32 cellular contexts compared by ENCODE assay signal in the genomic region with DNA sequence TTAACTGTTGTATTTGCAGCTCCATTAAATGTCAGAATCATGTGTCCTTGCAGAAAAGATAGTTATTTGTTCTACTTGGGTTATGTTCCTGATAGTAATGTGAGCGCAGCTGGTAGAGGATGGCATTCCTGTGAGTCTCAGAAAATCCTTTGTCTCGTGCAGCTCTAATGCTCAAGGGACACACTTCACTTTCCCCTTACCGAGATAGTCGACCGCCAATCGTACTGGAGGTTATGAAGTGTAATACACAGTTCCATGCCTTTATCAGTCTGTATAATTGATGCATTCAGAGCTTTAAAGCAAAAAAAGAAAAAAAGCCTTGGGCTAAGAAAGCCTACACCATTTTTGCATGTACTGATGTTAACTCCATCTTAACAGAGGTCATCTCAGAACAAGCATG.
DNase-seq lines count a peak whose midpoint lies in the region; ATAC-seq, FAIRE-seq and TF ChIP-seq lines count a peak whose summit lies in the region.
"Had no signal": no experiment of that assay in that cellular context is flagged by ENCODE, and none has a peak within 500 bp of the region (broad histone marks: within the 10 kb centered on the region; RNA-seq: fewer than 3 reads in every experiment).

No MANE protein-coding gene starts in this region.

- no peak for TF ChIP-seq CTCF in HFFc6 (IDR thresholded peaks at IDR 0.05)

- no peak overlapping the region for H3K27ac Mint-ChIP-seq in HFFc6
- H3K27ac Mint-ChIP-seq: activated CD4-positive, alpha-beta T cell treated with anti-CD3 and anti-CD28 coated beads for 36 hours; activated CD8-positive, alpha-beta T cell treated with anti-CD3 and anti-CD28 coated beads, Interleukin-2, amount 10 ng/mL, durations not matched to agents 7 days and 5 days; activated naive CD4-positive, alpha-beta T cell treated with anti-CD3 and anti-CD28 coated beads, Interleukin-2, amount 10 ng/mL, durations not matched to agents 7 days and 5 days; activated T-helper 17 cell treated with anti-CD3 and anti-CD28 coated beads, Interleukin-2, amount 50 U/mL, for 72 hours; CD8-positive, alpha-beta T cell; stimulated activated naive CD8-positive, alpha-beta T cell treated with anti-CD3 and anti-CD28 coated beads, Interleukin-15, amount 100 ng/mL, for 72 hours had no signal

- ATAC-seq in HG02981 (IDR thresholded peaks at IDR 0.05; ENCODE audit: unreplicated experiment): no peak
- ATAC-seq: activated CD4-positive, alpha-beta T cell treated with anti-CD3 and anti-CD28 coated beads for 36 hours; activated CD8-positive, alpha-beta T cell treated with anti-CD3 and anti-CD28 coated beads, Interleukin-2, amount 10 ng/mL, durations not matched to agents 7 days and 5 days; activated T-helper 17 cell treated with anti-CD3 and anti-CD28 coated beads, Interleukin-2, amount 50 U/mL, for 72 hours; CD8-positive, alpha-beta T cell; gastroesophageal sphincter; GM12878; left lung; pancreas; stimulated activated naive CD8-positive, alpha-beta T cell treated with anti-CD3 and anti-CD28 coated beads, Interleukin-15, amount 100 ng/mL, for 72 hours had no signal

- no peaks in the 10 kb centered on the region; the same call in 1 of the 2 replicates for H3K27me3 Mint-ChIP-seq in HFFc6 (ENCODE audit: insufficient read depth)
- H3K27me3 Mint-ChIP-seq: activated CD4-positive, alpha-beta T cell treated with anti-CD3 and anti-CD28 coated beads for 36 hours; activated naive CD4-positive, alpha-beta T cell treated with anti-CD3 and anti-CD28 coated beads, Interleukin-2, amount 10 ng/mL, durations not matched to agents 7 days and 5 days; activated T-helper 17 cell treated with anti-CD3 and anti-CD28 coated beads, Interleukin-2, amount 50 U/mL, for 72 hours; stimulated activated naive CD8-positive, alpha-beta T cell treated with anti-CD3 and anti-CD28 coated beads, Interleukin-15, amount 100 ng/mL, for 72 hours had no signal

- no peak overlapping the region for H3K4me3 Mint-ChIP-seq in HFFc6
- H3K4me3 Mint-ChIP-seq: activated CD4-positive, alpha-beta T cell treated with anti-CD3 and anti-CD28 coated beads for 36 hours; activated CD8-positive, alpha-beta T cell treated with anti-CD3 and anti-CD28 coated beads, Interleukin-2, amount 10 ng/mL, durations not matched to agents 7 days and 5 days; activated naive CD4-positive, alpha-beta T cell treated with anti-CD3 and anti-CD28 coated beads, Interleukin-2, amount 10 ng/mL, durations not matched to agents 7 days and 5 days; activated T-helper 17 cell treated with anti-CD3 and anti-CD28 coated beads, Interleukin-2, amount 50 U/mL, for 72 hours; CD8-positive, alpha-beta T cell; neural crest cell; stimulated activated naive CD8-positive, alpha-beta T cell treated with anti-CD3 and anti-CD28 coated beads, Interleukin-15, amount 100 ng/mL, for 72 hours had no signal

- no peaks in the 10 kb centered on the region for H3K9me3 Mint-ChIP-seq in HFFc6
- H3K9me3 Mint-ChIP-seq: activated naive CD4-positive, alpha-beta T cell treated with anti-CD3 and anti-CD28 coated beads, Interleukin-2, amount 10 ng/mL, durations not matched to agents 7 days and 5 days; activated T-helper 17 cell treated with anti-CD3 and anti-CD28 coated beads, Interleukin-2, amount 50 U/mL, for 72 hours; CD8-positive, alpha-beta T cell; neural crest cell; stimulated activated naive CD8-positive, alpha-beta T cell treated with anti-CD3 and anti-CD28 coated beads, Interleukin-15, amount 100 ng/mL, for 72 hours had no signal

- peaks cover 30% of the 10 kb centered on the region for H3K36me3 Mint-ChIP-seq in HFFc6 (ENCODE audit: low read depth)

- peak; percentile 18 for FAIRE-seq in GM19239 (lab: Jason Lieb, UNC)
- FAIRE-seq: GM12878, HTR-8/SVneo, pancreas had no signal

- peak; percentile 57 for DNase-seq in COLO829 (ENCODE audit: low spot score)
- DNase-seq in GM19239 (ENCODE audit: insufficient read length, low spot score): no peak
- peak; percentile 60 for DNase-seq in NCI-H2227 treated with DMSO at 0.1 percent for 48 hours (lab: John Stamatoyannopoulos, UW)
- peak; percentile 7 for DNase-seq in globus pallidus (ENCODE audit: low spot score)
- no peak for DNase-seq in stimulated activated naive CD4-positive, alpha-beta T cell treated with Interleukin-2 at 50 U/mL for 16 hours (lab: John Stamatoyannopoulos, UW)
- no peak for DNase-seq in HFFc6
- DNase-seq: activated CD4-positive, alpha-beta T cell treated with anti-CD3 and anti-CD28 coated beads for 36 hours; activated CD8-positive, alpha-beta T cell treated with anti-CD3 and anti-CD28 coated beads, Interleukin-2, amount 10 ng/mL, durations not matched to agents 7 days and 5 days; activated naive CD4-positive, alpha-beta T cell treated with anti-CD3 and anti-CD28 coated beads, Interleukin-2, amount 10 ng/mL, durations not matched to agents 7 days and 5 days; BE2C; brain microvascular endothelial cell; CD8-positive, alpha-beta T cell; DMS153; dorsolateral prefrontal cortex; left lung; mesendoderm; NCI-H1048; NCI-H2081; NCI-H526; pancreas; Peyer's patch; right cardiac atrium; SHP77 treated with DMSO at 0.1 percent for 48 hours; stimulated activated CD4-positive, alpha-beta T cell treated with anti-CD3 and anti-CD28 coated beads, Interleukin-1b, Interleukin-23, amount 100 ng/mL, for 48 hours; stimulated activated naive CD8-positive, alpha-beta T cell treated with anti-CD3 and anti-CD28 coated beads, Interleukin-15, amount 100 ng/mL, for 72 hours; uterus had no signal

- H3K4me1 Mint-ChIP-seq in HFFc6 (ENCODE audit: low read depth): peaks cover 11% of the 10 kb centered on the region
- H3K4me1 Mint-ChIP-seq: activated T-helper 17 cell treated with anti-CD3 and anti-CD28 coated beads, Interleukin-2, amount 50 U/mL, for 72 hours; neural crest cell; stimulated activated naive CD8-positive, alpha-beta T cell treated with anti-CD3 and anti-CD28 coated beads, Interleukin-15, amount 100 ng/mL, for 72 hours had no signal

Comparison
In these comparisons a context has a peak if more than half of its experiments do, and no peak if none do; other contexts are left out.
1. DNase-seq: peak in COLO829 (single experiment), NCI-H2227 treated with DMSO at 0.1 percent for 48 hours (single experiment) and globus pallidus (single experiment); none in GM19239 (single experiment), stimulated activated naive CD4-positive, alpha-beta T cell treated with Interleukin-2 at 50 U/mL for 16 hours (single experiment) and HFFc6 (single experiment).